ENCODE assay signal across 1 cellular context in genomic region chr14:24188251-24189058, GRCh38.
TF ChIP-seq lines count a peak whose summit lies in the region.

Gene IPO4 (minus strand): TSS chr14:24188816. CDS start chr14:24188787, 29 bp downstream.

TF ChIP-seq in HepG2, 621 proteins besides CTCF, POLR2A, EP300 and RAD21 (continued from another document and continues in another):
- TF ChIP-seq, protein P1, sequence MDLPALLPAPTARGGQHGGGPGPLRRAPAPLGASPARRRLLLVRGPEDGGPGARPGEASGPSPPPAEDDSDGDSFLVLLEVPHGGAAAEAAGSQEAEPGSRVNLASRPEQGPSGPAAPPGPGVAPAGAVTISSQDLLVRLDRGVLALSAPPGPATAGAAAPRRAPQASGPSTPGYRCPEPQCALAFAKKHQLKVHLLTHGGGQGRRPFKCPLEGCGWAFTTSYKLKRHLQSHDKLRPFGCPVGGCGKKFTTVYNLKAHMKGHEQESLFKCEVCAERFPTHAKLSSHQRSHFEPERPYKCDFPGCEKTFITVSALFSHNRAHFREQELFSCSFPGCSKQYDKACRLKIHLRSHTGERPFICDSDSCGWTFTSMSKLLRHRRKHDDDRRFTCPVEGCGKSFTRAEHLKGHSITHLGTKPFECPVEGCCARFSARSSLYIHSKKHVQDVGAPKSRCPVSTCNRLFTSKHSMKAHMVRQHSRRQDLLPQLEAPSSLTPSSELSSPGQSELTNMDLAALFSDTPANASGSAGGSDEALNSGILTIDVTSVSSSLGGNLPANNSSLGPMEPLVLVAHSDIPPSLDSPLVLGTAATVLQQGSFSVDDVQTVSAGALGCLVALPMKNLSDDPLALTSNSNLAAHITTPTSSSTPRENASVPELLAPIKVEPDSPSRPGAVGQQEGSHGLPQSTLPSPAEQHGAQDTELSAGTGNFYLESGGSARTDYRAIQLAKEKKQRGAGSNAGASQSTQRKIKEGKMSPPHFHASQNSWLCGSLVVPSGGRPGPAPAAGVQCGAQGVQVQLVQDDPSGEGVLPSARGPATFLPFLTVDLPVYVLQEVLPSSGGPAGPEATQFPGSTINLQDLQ (CRISPR knock-in tag; IDR thresholded peaks at IDR 0.05): no peak
- TF ChIP-seq, protein P2, sequence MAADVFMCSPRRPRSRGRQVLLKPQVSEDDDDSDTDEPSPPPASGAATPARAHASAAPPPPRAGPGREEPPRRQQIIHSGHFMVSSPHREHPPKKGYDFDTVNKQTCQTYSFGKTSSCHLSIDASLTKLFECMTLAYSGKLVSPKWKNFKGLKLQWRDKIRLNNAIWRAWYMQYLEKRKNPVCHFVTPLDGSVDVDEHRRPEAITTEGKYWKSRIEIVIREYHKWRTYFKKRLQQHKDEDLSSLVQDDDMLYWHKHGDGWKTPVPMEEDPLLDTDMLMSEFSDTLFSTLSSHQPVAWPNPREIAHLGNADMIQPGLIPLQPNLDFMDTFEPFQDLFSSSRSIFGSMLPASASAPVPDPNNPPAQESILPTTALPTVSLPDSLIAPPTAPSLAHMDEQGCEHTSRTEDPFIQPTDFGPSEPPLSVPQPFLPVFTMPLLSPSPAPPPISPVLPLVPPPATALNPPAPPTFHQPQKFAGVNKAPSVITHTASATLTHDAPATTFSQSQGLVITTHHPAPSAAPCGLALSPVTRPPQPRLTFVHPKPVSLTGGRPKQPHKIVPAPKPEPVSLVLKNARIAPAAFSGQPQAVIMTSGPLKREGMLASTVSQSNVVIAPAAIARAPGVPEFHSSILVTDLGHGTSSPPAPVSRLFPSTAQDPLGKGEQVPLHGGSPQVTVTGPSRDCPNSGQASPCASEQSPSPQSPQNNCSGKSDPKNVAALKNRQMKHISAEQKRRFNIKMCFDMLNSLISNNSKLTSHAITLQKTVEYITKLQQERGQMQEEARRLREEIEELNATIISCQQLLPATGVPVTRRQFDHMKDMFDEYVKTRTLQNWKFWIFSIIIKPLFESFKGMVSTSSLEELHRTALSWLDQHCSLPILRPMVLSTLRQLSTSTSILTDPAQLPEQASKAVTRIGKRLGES (CRISPR knock-in tag; IDR thresholded peaks at IDR 0.05; ENCODE audit: borderline replicate concordance): peak; percentile 70; the same call in 1 of the 2 replicates
- peak; percentile 95 for TF ChIP-seq MED13 (CRISPR knock-in tag; IDR thresholded peaks at IDR 0.05)
- TF ChIP-seq ZNF546 (CRISPR knock-in tag; conservative IDR thresholded peaks at IDR 0.05): peak; percentile 78
- TF ChIP-seq, protein P3, sequence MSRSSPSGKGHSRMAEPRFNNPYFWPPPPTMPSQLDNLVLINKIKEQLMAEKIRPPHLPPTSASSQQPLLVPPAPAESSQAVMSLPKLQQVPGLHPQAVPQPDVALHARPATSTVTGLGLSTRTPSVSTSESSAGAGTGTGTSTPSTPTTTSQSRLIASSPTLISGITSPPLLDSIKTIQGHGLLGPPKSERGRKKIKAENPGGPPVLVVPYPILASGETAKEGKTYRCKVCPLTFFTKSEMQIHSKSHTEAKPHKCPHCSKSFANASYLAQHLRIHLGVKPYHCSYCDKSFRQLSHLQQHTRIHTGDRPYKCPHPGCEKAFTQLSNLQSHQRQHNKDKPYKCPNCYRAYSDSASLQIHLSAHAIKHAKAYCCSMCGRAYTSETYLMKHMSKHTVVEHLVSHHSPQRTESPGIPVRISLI (CRISPR knock-in tag; IDR thresholded peaks at IDR 0.05; ENCODE audit: borderline replicate concordance): peak; percentile 58; the same call in 1 of the 2 replicates
- TF ChIP-seq, protein P4, sequence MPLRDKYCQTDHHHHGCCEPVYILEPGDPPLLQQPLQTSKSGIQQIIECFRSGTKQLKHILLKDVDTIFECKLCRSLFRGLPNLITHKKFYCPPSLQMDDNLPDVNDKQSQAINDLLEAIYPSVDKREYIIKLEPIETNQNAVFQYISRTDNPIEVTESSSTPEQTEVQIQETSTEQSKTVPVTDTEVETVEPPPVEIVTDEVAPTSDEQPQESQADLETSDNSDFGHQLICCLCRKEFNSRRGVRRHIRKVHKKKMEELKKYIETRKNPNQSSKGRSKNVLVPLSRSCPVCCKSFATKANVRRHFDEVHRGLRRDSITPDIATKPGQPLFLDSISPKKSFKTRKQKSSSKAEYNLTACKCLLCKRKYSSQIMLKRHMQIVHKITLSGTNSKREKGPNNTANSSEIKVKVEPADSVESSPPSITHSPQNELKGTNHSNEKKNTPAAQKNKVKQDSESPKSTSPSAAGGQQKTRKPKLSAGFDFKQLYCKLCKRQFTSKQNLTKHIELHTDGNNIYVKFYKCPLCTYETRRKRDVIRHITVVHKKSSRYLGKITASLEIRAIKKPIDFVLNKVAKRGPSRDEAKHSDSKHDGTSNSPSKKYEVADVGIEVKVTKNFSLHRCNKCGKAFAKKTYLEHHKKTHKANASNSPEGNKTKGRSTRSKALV (CRISPR knock-in tag; IDR thresholded peaks at IDR 0.05): peak; percentile 97
- TF ChIP-seq FOXO1 (CRISPR knock-in tag; IDR thresholded peaks at IDR 0.05): peak; percentile 95
- TF ChIP-seq SALL2 (CRISPR knock-in tag; IDR thresholded peaks at IDR 0.05): peak; percentile 100
- TF ChIP-seq RBAK (CRISPR knock-in tag; IDR thresholded peaks at IDR 0.05): no peak
- TF ChIP-seq BRD4 (CRISPR knock-in tag; IDR thresholded peaks at IDR 0.05): peak; percentile 95
- TF ChIP-seq, protein P5, sequence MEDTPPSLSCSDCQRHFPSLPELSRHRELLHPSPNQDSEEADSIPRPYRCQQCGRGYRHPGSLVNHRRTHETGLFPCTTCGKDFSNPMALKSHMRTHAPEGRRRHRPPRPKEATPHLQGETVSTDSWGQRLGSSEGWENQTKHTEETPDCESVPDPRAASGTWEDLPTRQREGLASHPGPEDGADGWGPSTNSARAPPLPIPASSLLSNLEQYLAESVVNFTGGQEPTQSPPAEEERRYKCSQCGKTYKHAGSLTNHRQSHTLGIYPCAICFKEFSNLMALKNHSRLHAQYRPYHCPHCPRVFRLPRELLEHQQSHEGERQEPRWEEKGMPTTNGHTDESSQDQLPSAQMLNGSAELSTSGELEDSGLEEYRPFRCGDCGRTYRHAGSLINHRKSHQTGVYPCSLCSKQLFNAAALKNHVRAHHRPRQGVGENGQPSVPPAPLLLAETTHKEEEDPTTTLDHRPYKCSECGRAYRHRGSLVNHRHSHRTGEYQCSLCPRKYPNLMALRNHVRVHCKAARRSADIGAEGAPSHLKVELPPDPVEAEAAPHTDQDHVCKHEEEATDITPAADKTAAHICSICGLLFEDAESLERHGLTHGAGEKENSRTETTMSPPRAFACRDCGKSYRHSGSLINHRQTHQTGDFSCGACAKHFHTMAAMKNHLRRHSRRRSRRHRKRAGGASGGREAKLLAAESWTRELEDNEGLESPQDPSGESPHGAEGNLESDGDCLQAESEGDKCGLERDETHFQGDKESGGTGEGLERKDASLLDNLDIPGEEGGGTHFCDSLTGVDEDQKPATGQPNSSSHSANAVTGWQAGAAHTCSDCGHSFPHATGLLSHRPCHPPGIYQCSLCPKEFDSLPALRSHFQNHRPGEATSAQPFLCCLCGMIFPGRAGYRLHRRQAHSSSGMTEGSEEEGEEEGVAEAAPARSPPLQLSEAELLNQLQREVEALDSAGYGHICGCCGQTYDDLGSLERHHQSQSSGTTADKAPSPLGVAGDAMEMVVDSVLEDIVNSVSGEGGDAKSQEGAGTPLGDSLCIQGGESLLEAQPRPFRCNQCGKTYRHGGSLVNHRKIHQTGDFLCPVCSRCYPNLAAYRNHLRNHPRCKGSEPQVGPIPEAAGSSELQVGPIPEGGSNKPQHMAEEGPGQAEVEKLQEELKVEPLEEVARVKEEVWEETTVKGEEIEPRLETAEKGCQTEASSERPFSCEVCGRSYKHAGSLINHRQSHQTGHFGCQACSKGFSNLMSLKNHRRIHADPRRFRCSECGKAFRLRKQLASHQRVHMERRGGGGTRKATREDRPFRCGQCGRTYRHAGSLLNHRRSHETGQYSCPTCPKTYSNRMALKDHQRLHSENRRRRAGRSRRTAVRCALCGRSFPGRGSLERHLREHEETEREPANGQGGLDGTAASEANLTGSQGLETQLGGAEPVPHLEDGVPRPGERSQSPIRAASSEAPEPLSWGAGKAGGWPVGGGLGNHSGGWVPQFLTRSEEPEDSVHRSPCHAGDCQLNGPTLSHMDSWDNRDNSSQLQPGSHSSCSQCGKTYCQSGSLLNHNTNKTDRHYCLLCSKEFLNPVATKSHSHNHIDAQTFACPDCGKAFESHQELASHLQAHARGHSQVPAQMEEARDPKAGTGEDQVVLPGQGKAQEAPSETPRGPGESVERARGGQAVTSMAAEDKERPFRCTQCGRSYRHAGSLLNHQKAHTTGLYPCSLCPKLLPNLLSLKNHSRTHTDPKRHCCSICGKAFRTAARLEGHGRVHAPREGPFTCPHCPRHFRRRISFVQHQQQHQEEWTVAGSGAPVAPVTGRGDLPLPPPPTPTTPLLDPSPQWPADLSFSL (CRISPR knock-in tag; IDR thresholded peaks at IDR 0.05): no peak; the same call in none of the 2 replicates
- TF ChIP-seq ZBTB21 (CRISPR knock-in tag; IDR thresholded peaks at IDR 0.05): peak; percentile 83
- TF ChIP-seq, protein P6, sequence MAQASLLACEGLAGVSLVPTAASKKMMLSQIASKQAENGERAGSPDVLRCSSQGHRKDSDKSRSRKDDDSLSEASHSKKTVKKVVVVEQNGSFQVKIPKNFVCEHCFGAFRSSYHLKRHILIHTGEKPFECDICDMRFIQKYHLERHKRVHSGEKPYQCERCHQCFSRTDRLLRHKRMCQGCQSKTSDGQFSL (CRISPR knock-in tag; IDR thresholded peaks at IDR 0.05): peak; percentile 84
- TF ChIP-seq SMAD1 (CRISPR knock-in tag; IDR thresholded peaks at IDR 0.05; ENCODE audit: borderline replicate concordance, low read depth): peak; percentile 99
- peak; percentile 76 for TF ChIP-seq ZNF652 (CRISPR knock-in tag; IDR thresholded peaks at IDR 0.05; ENCODE audit: borderline replicate concordance, low read depth)
- peak; percentile 98 for TF ChIP-seq ZNF234 (CRISPR knock-in tag; conservative IDR thresholded peaks at IDR 0.05)
- TF ChIP-seq TP53 (CRISPR knock-in tag; conservative IDR thresholded peaks at IDR 0.05): peak; percentile 79
- TF ChIP-seq HNRNPL (IDR thresholded peaks at IDR 0.05; ENCODE audit: low read depth, low read length): peak; percentile 62; the same call in 1 of the 2 replicates
- peak; percentile 95 for TF ChIP-seq RELA (CRISPR knock-in tag; IDR thresholded peaks at IDR 0.05)
- TF ChIP-seq CENPT (CRISPR knock-in tag; IDR thresholded peaks at IDR 0.05; ENCODE audit: low read depth): peak; percentile 95
- TF ChIP-seq MXD4 (CRISPR knock-in tag; IDR thresholded peaks at IDR 0.05): peak; percentile 100
- peak; percentile 57 for TF ChIP-seq NFE2L2 (IDR thresholded peaks at IDR 0.05; ENCODE audit: low read length)
- peak; percentile 66 for TF ChIP-seq PRPF4 (IDR thresholded peaks at IDR 0.05; ENCODE audit: low read depth, low read length, poor library complexity, severe bottlenecking)
- peak; percentile 100 for TF ChIP-seq SMAD3 (CRISPR knock-in tag; IDR thresholded peaks at IDR 0.05)
- peak; percentile 74 for TF ChIP-seq ZNF263 (CRISPR knock-in tag; IDR thresholded peaks at IDR 0.05)
- TF ChIP-seq PRDM15 (CRISPR knock-in tag; IDR thresholded peaks at IDR 0.05): no peak
- TF ChIP-seq NFKB2 (CRISPR knock-in tag; IDR thresholded peaks at IDR 0.05; ENCODE audit: borderline replicate concordance): peak; percentile 94
- peak; percentile 93 for TF ChIP-seq RXRA (CRISPR knock-in tag; IDR thresholded peaks at IDR 0.05)
- TF ChIP-seq ZMYM3 (CRISPR knock-in tag; IDR thresholded peaks at IDR 0.05): peak; percentile 76; the same call in 1 of the 2 replicates
- no peak for TF ChIP-seq SYNCRIP (IDR thresholded peaks at IDR 0.05; ENCODE audit: insufficient read depth, low read depth, low read length)
- peak; percentile 87 for TF ChIP-seq CREB1 (IDR thresholded peaks at IDR 0.05)
- no peak for TF ChIP-seq CREB1 (CRISPR knock-in tag; IDR thresholded peaks at IDR 0.05)
- TF ChIP-seq ONECUT2 (CRISPR knock-in tag; IDR thresholded peaks at IDR 0.05): peak; percentile 67
- TF ChIP-seq SNAI1 (CRISPR knock-in tag; IDR thresholded peaks at IDR 0.05; ENCODE audit: borderline replicate concordance): peak; percentile 99; the same call in 1 of the 2 replicates
- peak; percentile 99; the same call in 1 of the 2 replicates for TF ChIP-seq SP140L (CRISPR knock-in tag; IDR thresholded peaks at IDR 0.05; ENCODE audit: borderline replicate concordance)
- TF ChIP-seq ZFP41 (CRISPR knock-in tag; IDR thresholded peaks at IDR 0.05; ENCODE audit: borderline replicate concordance): peak; percentile 95
- TF ChIP-seq ZNF552 (CRISPR knock-in tag; IDR thresholded peaks at IDR 0.05; ENCODE audit: borderline replicate concordance): peak; percentile 85
- TF ChIP-seq NFKBIZ (CRISPR knock-in tag; IDR thresholded peaks at IDR 0.05): no peak; the same call in none of the 2 replicates
- peak; percentile 96 for TF ChIP-seq ZNF251 (CRISPR knock-in tag; IDR thresholded peaks at IDR 0.05)
- peak; percentile 100 for TF ChIP-seq YEATS2 (CRISPR knock-in tag; IDR thresholded peaks at IDR 0.05; ENCODE audit: borderline replicate concordance)
